Comparison of ENCODE assay signal across 8 cellular contexts in the genomic region with DNA sequence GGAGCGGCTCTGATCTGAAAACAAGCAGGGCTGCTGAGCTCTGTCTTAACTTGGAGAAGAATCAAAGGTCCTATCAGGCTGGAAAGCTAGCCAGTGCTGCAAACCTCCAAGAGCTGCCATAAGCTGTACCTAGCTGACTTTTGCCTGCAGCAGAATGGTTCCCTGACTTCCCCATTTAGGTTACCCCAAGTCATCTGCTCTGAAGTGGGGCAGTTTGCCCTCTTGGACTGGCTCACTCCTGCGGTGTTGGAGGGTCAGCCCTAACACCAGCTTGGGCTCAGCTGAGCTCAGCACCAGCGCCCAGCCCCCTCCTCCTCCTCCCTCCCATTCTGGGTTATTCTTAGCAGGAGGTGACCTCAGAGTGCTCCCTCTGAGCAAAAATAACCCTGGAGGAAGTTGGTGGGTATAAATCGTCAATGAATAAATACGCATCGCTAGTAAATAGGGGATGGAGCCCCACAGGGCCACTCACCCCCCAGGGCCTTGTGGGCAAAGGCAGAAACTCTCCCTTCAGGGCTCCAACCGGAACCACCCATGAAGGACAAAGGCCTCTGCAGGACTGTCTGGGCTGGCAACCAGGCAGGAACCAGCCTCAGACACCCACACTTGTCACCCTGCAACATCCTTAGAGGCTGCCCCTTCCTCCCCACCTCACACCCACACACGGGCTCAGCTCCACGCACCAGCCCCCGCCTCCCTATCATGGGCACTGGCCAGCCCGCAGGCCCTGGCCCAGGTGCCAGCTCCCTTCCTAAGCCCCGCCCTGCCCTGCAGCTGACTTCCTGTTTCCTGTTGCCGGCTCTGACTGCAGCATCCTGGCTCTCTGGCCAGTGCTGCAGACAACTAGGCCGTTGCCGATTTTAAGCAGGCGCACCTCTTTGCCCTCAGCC. TPM values are rescaled to one million over a fixed set of nuclear protein-coding genes. Genes with fewer than 3 reads are reported as not detected.
DNase-seq lines count a peak whose midpoint lies in the region; FAIRE-seq and TF ChIP-seq lines count a peak whose summit lies in the region.

No MANE protein-coding gene starts in this region.

- H3K9me3 ChIP-seq in muscle layer of duodenum (ENCODE audit: control insufficient read depth in 1 of 2, low read length in 2 of 2) = no peaks in the 10 kb centered on the region

- peaks cover 70% of the 10 kb centered on the region for H3K4me1 Mint-ChIP-seq in stimulated activated naive CD8-positive, alpha-beta T cell treated with anti-CD3 and anti-CD28 coated beads, Interleukin-15, Interleukin-2, amounts not matched to agents 100 ng/mL and 50 ng/mL, for 24 hours (ENCODE audit: low read depth)

- H3K4me3 Mint-ChIP-seq in stimulated activated naive CD8-positive, alpha-beta T cell treated with anti-CD3 and anti-CD28 coated beads, Interleukin-15, Interleukin-2, amounts not matched to agents 100 ng/mL and 50 ng/mL, for 24 hours = peak overlapping the region; percentile 59

- H3K9me3 Mint-ChIP-seq in stimulated activated naive CD8-positive, alpha-beta T cell treated with anti-CD3 and anti-CD28 coated beads, Interleukin-15, Interleukin-2, amounts not matched to agents 100 ng/mL and 50 ng/mL, for 24 hours = no peaks in the 10 kb centered on the region

- peak; percentile 93 for FAIRE-seq in GM12892 (lab: Jason Lieb, UNC)

- peak overlapping the region; percentile 73 for H3K27ac ChIP-seq in muscle layer of duodenum (ENCODE audit: low read length)

- H3K36me3 Mint-ChIP-seq in stimulated activated naive CD8-positive, alpha-beta T cell treated with anti-CD3 and anti-CD28 coated beads, Interleukin-15, Interleukin-2, amounts not matched to agents 100 ng/mL and 50 ng/mL, for 24 hours (ENCODE audit: low read depth) = peaks cover 36% of the 10 kb centered on the region

- H3K27ac Mint-ChIP-seq in stimulated activated naive CD8-positive, alpha-beta T cell treated with anti-CD3 and anti-CD28 coated beads, Interleukin-15, Interleukin-2, amounts not matched to agents 100 ng/mL and 50 ng/mL, for 24 hours = peak overlapping the region; percentile 89

- peak; percentile 74; the same call in 1 of the 2 replicates for TF ChIP-seq POLR2A in GM12892 (IDR thresholded peaks at IDR 0.05; ENCODE audit: low read depth, low read length)

- H3K27me3 Mint-ChIP-seq in stimulated activated naive CD8-positive, alpha-beta T cell treated with anti-CD3 and anti-CD28 coated beads, Interleukin-15, Interleukin-2, amounts not matched to agents 100 ng/mL and 50 ng/mL, for 24 hours = no peaks in the 10 kb centered on the region

- peaks cover 11 to 41% of the 10 kb centered on the region in 2 donors for H3K4me1 ChIP-seq in muscle layer of duodenum (ENCODE audit: control insufficient read depth in 1 of 2, insufficient read depth in 2 of 2, low read length in 2 of 2)

- no peaks in the 10 kb centered on the region for H3K36me3 ChIP-seq in H7 (replicated peaks; ENCODE audit: control insufficient read depth, insufficient read depth, low read length)
- H3K36me3 ChIP-seq in muscle layer of duodenum (ENCODE audit: control insufficient read depth in 1 of 2, insufficient read depth in 2 of 2, low read length in 2 of 2) = peaks cover 14 to 26% of the 10 kb centered on the region in 2 donors

- H3K4me3 ChIP-seq in H7 (ENCODE audit: insufficient read depth, low read depth, low read length) = no peak overlapping the region
- peak overlapping the region in 1 of 2 donors; percentile 34 for H3K4me3 ChIP-seq in muscle layer of duodenum (ENCODE audit: low read depth in 1 of 2, low read length in 2 of 2)

- DNase-seq in GM12892 (ENCODE audit: insufficient read length) (peak; percentile 92), H7 (peak; percentile 73), NCI-H1092 treated with DMSO at 0.1 percent for 48 hours (lab: John Stamatoyannopoulos, UW) (peak; percentile 50), NCI-H128 (lab: John Stamatoyannopoulos, UW; ENCODE audit: unreplicated experiment) (no peak)
- DNase-seq in activated CD4-positive, alpha-beta T cell treated with anti-CD3 and anti-CD28 coated beads, Interleukin-2, amount 50 U/mL, for 1 hour = peak; percentile 64
- DNase-seq in effector CD4-positive, alpha-beta T cell = peak; percentile 65

- H3K27me3 ChIP-seq in H7 (ENCODE audit: control insufficient read depth, insufficient read depth, low read length) = no peaks in the 10 kb centered on the region
- no peaks in the 10 kb centered on the region for H3K27me3 ChIP-seq in muscle layer of duodenum (ENCODE audit: low read depth, low read length)

RNA-seq across cellular contexts. Expression of a gene that starts 46.9 kb away (rescaled TPM):
- polyA plus RNA-seq in GM12892 (2012; ENCODE audit: missing spikeins) = 16.1 TPM
- 48.6 and 63.1 TPM in 2 replicates for total RNA-seq in H7 (2014; rRNA removed; shearing (Covaris generic))
